ENCODE assay signal across 18 cellular contexts in genomic region chr2:58006256-58006951, GRCh38. TPM values are rescaled to one million over a fixed set of nuclear protein-coding genes. Genes with fewer than 3 reads are reported as not detected.
DNase-seq lines count a peak whose midpoint lies in the region; ATAC-seq, FAIRE-seq and TF ChIP-seq lines count a peak whose summit lies in the region.
"Had no signal": no experiment of that assay in that cellular context is flagged by ENCODE, and none has a peak within 500 bp of the region (broad histone marks: within the 10 kb centered on the region; RNA-seq: fewer than 3 reads in every experiment).

No MANE protein-coding gene starts in this region.

- intact Hi-C loops in Right ventricle myocardium inferior (cut with DNase I) = no loop called here

- no peak for TF ChIP-seq CTCF in MM.1S (IDR thresholded peaks at IDR 0.05; ENCODE audit: low read length)

- peak overlapping the region; percentile 52 for H3K4me2 ChIP-seq in MM.1S (ENCODE audit: low read depth, low read length)
- H3K4me2 ChIP-seq: A549 had no signal

- no peaks in the 10 kb centered on the region for H4K20me1 ChIP-seq in MM.1S (ENCODE audit: insufficient read depth, low read length)

- peak overlapping the region; percentile 11; the same call in 1 of the 2 replicates for H3K4me3 ChIP-seq in MM.1S (ENCODE audit: low read length)
- H3K4me3 ChIP-seq in H7 (ENCODE audit: insufficient read depth, low read depth, low read length) = no peak overlapping the region
- H3K4me3 ChIP-seq: A549 had no signal

- H3K9me2 ChIP-seq in MM.1S (replicated peaks; ENCODE audit: insufficient read depth, low read length) = no peaks in the 10 kb centered on the region

- H3K4me1 ChIP-seq in MM.1S (ENCODE audit: low read length) = peaks cover 3% of the 10 kb centered on the region; the same call in 1 of the 2 replicates

- H3K9ac ChIP-seq in MM.1S (ENCODE audit: low read length) = no peak overlapping the region

- H3K27me3 ChIP-seq in MM.1S (replicated peaks; ENCODE audit: insufficient read depth, low read length) (no peaks in the 10 kb centered on the region), H7 (ENCODE audit: control insufficient read depth, insufficient read depth, low read length) (no peaks in the 10 kb centered on the region)

- no peaks in the 10 kb centered on the region for H3K9me3 ChIP-seq in MM.1S (replicated peaks; ENCODE audit: insufficient read depth, low read length)
- H3K9me3 ChIP-seq: A549 had no signal

- peak overlapping the region; percentile 70 for H2AFZ ChIP-seq in MM.1S (ENCODE audit: low read length)

- peak; percentile 75 for ATAC-seq in GM19438 (IDR thresholded peaks at IDR 0.05; ENCODE audit: low read depth, unreplicated experiment)
- peak; percentile 78 for ATAC-seq in HG02938 (IDR thresholded peaks at IDR 0.05; ENCODE audit: unreplicated experiment)
- no peak for ATAC-seq in Right ventricle myocardium inferior
- ATAC-seq: A549 had no signal

- no peak for TF ChIP-seq POLR2A in GM12891 (IDR thresholded peaks at IDR 0.05; ENCODE audit: low read depth, low read length)

- no peak overlapping the region for H3K27ac ChIP-seq in MM.1S (ENCODE audit: low read length)
- H3K27ac ChIP-seq: A549 had no signal

- H3K79me2 ChIP-seq in MM.1S (ENCODE audit: low read length) = no peaks in the 10 kb centered on the region

- no peaks in the 10 kb centered on the region for H3F3A ChIP-seq in MM.1S (ENCODE audit: insufficient read depth, low read length)

- DNase-seq in GM12891 (ENCODE audit: insufficient read length, low spot score) = no peak
- DNase-seq in MM.1S = peak; percentile 41
- DNase-seq in SHP77 treated with DMSO at 0.1 percent for 48 hours (lab: John Stamatoyannopoulos, UW) = no peak
- DNase-seq in Right ventricle myocardium inferior (ENCODE audit: missing footprints) = no peak
- DNase-seq in H7 = no peak
- DNase-seq in cortex of kidney (lab: John Stamatoyannopoulos, UW) = no peak
- DNase-seq: activated CD4-positive, alpha-beta T cell treated with anti-CD3 and anti-CD28 coated beads, Interleukin-2, amount 50 U/mL, for 48 hours; activated effector memory CD4-positive, alpha-beta T cell treated with Interleukin-2 at 50 U/mL for 16 hours; COR-L47; KG1; NCI-H146; stimulated activated CD8-positive, alpha-beta memory T cell treated with anti-CD3 and anti-CD28 coated beads, Interleukin-4, amount 100 ng/mL, for 48 hours; T1000 had no signal

- H3K36me3 ChIP-seq in MM.1S (replicated peaks; ENCODE audit: insufficient read depth, low read length) (no peaks in the 10 kb centered on the region), H7 (replicated peaks; ENCODE audit: control insufficient read depth, insufficient read depth, low read length) (no peaks in the 10 kb centered on the region)

- FAIRE-seq in GM12891 (lab: Jason Lieb, UNC) = peak; percentile 26
- FAIRE-seq: A549, bronchial epithelial cell, urothelium cell line had no signal

TF ChIP-seq in GM12891, 5 proteins besides CTCF, POLR2A, EP300 and RAD21:
- TF ChIP-seq TAF1 (IDR thresholded peaks at IDR 0.05; ENCODE audit: low read depth, low read length) (no peak), PAX5 (IDR thresholded peaks at IDR 0.05; ENCODE audit: insufficient read depth, low read length, severe bottlenecking) (no peak), SPI1 (IDR thresholded peaks at IDR 0.05; ENCODE audit: low read depth, low read length) (no peak), POLR2AphosphoS5 (IDR thresholded peaks at IDR 0.05; ENCODE audit: low read depth, low read length) (no peak), POU2F2 (IDR thresholded peaks at IDR 0.05; ENCODE audit: low read depth, low read length) (no peak)

RNA-seq across cellular contexts. Expression of gene VRK2, which starts 40.2 kb away (rescaled TPM):
- 32.3 TPM for polyA plus RNA-seq in GM12891 (2012; ENCODE audit: low read depth, missing spikeins)
- 29.4 TPM for total RNA-seq in Right ventricle myocardium inferior
- total RNA-seq in H7 (2014; rRNA removed; shearing (Covaris generic)) = 19.4 and 27.0 TPM in 2 replicates
